In genomic region chr1:82560566-82560965, GRCh38 we compare ENCODE assay signal across 26 cellular contexts.
"Had no signal": no experiment of that assay in that cellular context is flagged by ENCODE, and none has a peak within 500 bp of the region (broad histone marks: within the 10 kb centered on the region; RNA-seq: fewer than 3 reads in every experiment).

No MANE protein-coding gene starts in this region.

- H3K27ac Mint-ChIP-seq: mesothelial cell of epicardium; naive B cell; natural killer cell; nephron progenitor cell; neural progenitor cell; stimulated activated naive B cell treated with anti-CD40 and anti-IgM and Interleukin-4, amounts not matched to agents 10 μg/mL and 1 μg/mL and 100 μg/mL, for 72 hours had no signal

- H3K36me3 Mint-ChIP-seq: mesothelial cell of epicardium; naive B cell; natural killer cell; neural progenitor cell; stimulated activated naive B cell treated with anti-CD40 and anti-IgM and Interleukin-4, amounts not matched to agents 10 μg/mL and 1 μg/mL and 100 μg/mL, for 72 hours had no signal

- H3K4me1 Mint-ChIP-seq: natural killer cell, nephron progenitor cell had no signal

- H3K27me3 Mint-ChIP-seq: naive B cell; stimulated activated naive B cell treated with anti-CD40 and anti-IgM and Interleukin-4, amounts not matched to agents 10 μg/mL and 1 μg/mL and 100 μg/mL, for 72 hours had no signal

- ATAC-seq: left colon; left lung; lower lobe of right lung; natural killer cell; psoas muscle; right lobe of liver; stimulated activated naive B cell treated with anti-CD40 and anti-IgM and Interleukin-4, amounts not matched to agents 10 μg/mL and 1 μg/mL and 100 μg/mL, for 72 hours; stimulated activated naive CD8-positive, alpha-beta T cell treated with anti-CD3 and anti-CD28 coated beads, Interleukin-15, Interleukin-2, amounts not matched to agents 100 U/mL and 50 U/mL, for 24 hours had no signal

- H3K9me3 Mint-ChIP-seq: mesothelial cell of epicardium; naive B cell; nephron progenitor cell; neural progenitor cell; stimulated activated naive B cell treated with anti-CD40 and anti-IgM and Interleukin-4, amounts not matched to agents 10 μg/mL and 1 μg/mL and 100 μg/mL, for 72 hours had no signal

- H3K4me3 Mint-ChIP-seq: mesothelial cell of epicardium; naive B cell; natural killer cell; nephron progenitor cell; neural progenitor cell; stimulated activated naive B cell treated with anti-CD40 and anti-IgM and Interleukin-4, amounts not matched to agents 10 μg/mL and 1 μg/mL and 100 μg/mL, for 72 hours had no signal

- H3K4me3 ChIP-seq: left lung, lower lobe of right lung, neural progenitor cell, psoas muscle, right atrium auricular region, right lobe of liver, stomach, testis, thyroid gland, transverse colon, upper lobe of left lung had no signal

- DNase-seq: hippocampal formation; kidney glomerular epithelial cell; left colon; left lung; lower lobe of right lung; mesendoderm; naive B cell; natural killer cell; nephron progenitor cell; occipital lobe; psoas muscle; right lobe of liver; stimulated activated CD4-positive, alpha-beta T cell treated with anti-CD3 and anti-CD28 coated beads, Interleukin-12 subunit alpha, Interleukin-12 subunit beta, amount 100 ng/mL, for 4 hours; stimulated activated CD4-positive, alpha-beta T cell treated with anti-CD3 and anti-CD28 coated beads, Interleukin-15, amount 100 ng/mL, for 24 hours; stimulated activated CD4-positive, alpha-beta T cell treated with anti-CD3 and anti-CD28 coated beads, Interleukin-2, amount 100 ng/mL, for 24 hours; stimulated activated CD4-positive, alpha-beta T cell treated with anti-CD3 and anti-CD28 coated beads, Interleukin-4, amount 100 ng/mL, for 1 hour; stimulated activated naive B cell treated with anti-CD40 and anti-IgM and Interleukin-4, amounts not matched to agents 10 μg/mL and 1 μg/mL and 100 μg/mL, for 72 hours; stimulated activated naive CD8-positive, alpha-beta T cell treated with anti-CD3 and anti-CD28 coated beads, Interleukin-15, Interleukin-2, amounts not matched to agents 100 U/mL and 50 U/mL, for 24 hours; stomach; testis; thyroid gland; transverse colon; upper lobe of left lung had no signal
